ENCODE assay signal across 9 cellular contexts in the genomic region with DNA sequence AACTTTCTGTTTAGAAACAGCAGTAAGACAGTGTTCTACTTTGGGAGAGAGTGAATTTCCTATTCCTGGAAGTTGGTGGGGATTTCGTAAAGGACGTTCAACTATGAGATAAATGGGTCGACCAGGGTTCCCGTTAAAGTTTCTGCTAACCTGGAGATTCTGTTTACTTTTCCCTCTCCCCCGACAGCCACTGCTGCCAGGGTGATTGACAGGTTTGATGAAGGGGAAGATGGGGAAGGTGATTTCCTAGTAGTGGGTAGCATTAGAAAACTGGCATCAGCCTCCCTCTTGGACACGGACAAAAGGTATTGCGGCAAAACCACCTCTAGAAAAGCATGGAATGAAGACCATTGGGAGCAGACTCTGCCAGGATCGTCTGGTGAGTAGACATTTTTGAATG. TPM values are rescaled to one million over a fixed set of nuclear protein-coding genes. Genes with fewer than 3 reads are reported as not detected.
A peak's percentile ranks its signal among the peaks of the same experiment; 100 is the strongest.
DNase-seq lines count a peak whose midpoint lies in the region; TF ChIP-seq lines count a peak whose summit lies in the region.
"Had no signal": no experiment of that assay in that cellular context is flagged by ENCODE, and none has a peak within 500 bp of the region (broad histone marks: within the 10 kb centered on the region; RNA-seq: fewer than 3 reads in every experiment).

No MANE protein-coding gene starts in this region.

- intact Hi-C loops in esophagus muscularis mucosa (cut with DNase I): no loop called here

- H3K27ac ChIP-seq in Peyer's patch (no peak overlapping the region), esophagus muscularis mucosa (replicated peaks in 1 of 4) (peak overlapping the region in 2 of 4 donors; percentile 90 to 95), substantia nigra (ENCODE audit: low read depth, low read length, poor library complexity, severe bottlenecking) (no peak overlapping the region), caudate nucleus (ENCODE audit: low read depth, low read length) (no peak overlapping the region)

- H3K4me3 ChIP-seq in GM08714 (ENCODE audit: low read length): peak overlapping the region; percentile 85
- peak overlapping the region; percentile 59 to 93 (median 92) for H3K4me3 ChIP-seq in Peyer's patch
- H3K4me3 ChIP-seq in esophagus muscularis mucosa: peak overlapping the region; percentile 81 to 95 (median 89)

- H3K4me1 Mint-ChIP-seq in progenitor cell of endocrine pancreas (ENCODE audit: low read depth): peaks cover 18% of the 10 kb centered on the region

- peak overlapping the region; percentile 92 for H3K4me3 Mint-ChIP-seq in progenitor cell of endocrine pancreas (ENCODE audit: low read depth)

- TF ChIP-seq CTCF in Peyer's patch (IDR thresholded peaks at IDR 0.05) (no peak), esophagus muscularis mucosa (IDR thresholded peaks at IDR 0.05) (no peak), progenitor cell of endocrine pancreas (IDR thresholded peaks at IDR 0.05; ENCODE audit: unreplicated experiment) (no peak)

- H3K27ac Mint-ChIP-seq in progenitor cell of endocrine pancreas: no peak overlapping the region

- TF ChIP-seq EP300 in esophagus muscularis mucosa (IDR thresholded peaks at IDR 0.05): no peak

- WGBS in esophagus muscularis mucosa: 61% methylated on average over 8 of the region's 8 CpGs

- TF ChIP-seq POLR2A in Peyer's patch (IDR thresholded peaks at IDR 0.05): no peak
- TF ChIP-seq POLR2A in esophagus muscularis mucosa (IDR thresholded peaks at IDR 0.05; ENCODE audit: low read depth): no peak

- no peak for DNase-seq in Peyer's patch
- DNase-seq in esophagus muscularis mucosa (ENCODE audit: extremely low spot score): no peak
- no peak for DNase-seq in progenitor cell of endocrine pancreas (ENCODE audit: low spot score, unreplicated experiment)
- no peak for DNase-seq in GM03348 (ENCODE audit: low spot score)
- DNase-seq in substantia nigra (lab: John Stamatoyannopoulos, UW): no peak
- no peak for DNase-seq in caudate nucleus (lab: John Stamatoyannopoulos, UW)
- no peak for DNase-seq in amygdala (lab: John Stamatoyannopoulos, UW)
- DNase-seq: NCI-H1694 had no signal

- H3K27me3 Mint-ChIP-seq in progenitor cell of endocrine pancreas: peaks cover 30% of the 10 kb centered on the region

- no peaks in the 10 kb centered on the region for H3K9me3 Mint-ChIP-seq in progenitor cell of endocrine pancreas (ENCODE audit: low read depth)

- peaks cover 18% of the 10 kb centered on the region for H3K36me3 Mint-ChIP-seq in progenitor cell of endocrine pancreas (ENCODE audit: insufficient read depth)

- H3K27me3 ChIP-seq in Peyer's patch: peaks cover 0 to 23% of the 10 kb centered on the region in 2 donors
- H3K27me3 ChIP-seq in esophagus muscularis mucosa: peaks cover 13 to 26% (median 21%) of the 10 kb centered on the region in 4 donors

- H3K4me1 ChIP-seq in Peyer's patch (peaks cover 0 to 17% (median 10%) of the 10 kb centered on the region in 4 donors), esophagus muscularis mucosa (peaks cover 19 to 36% (median 27%) of the 10 kb centered on the region in 4 donors)

- H3K9me3 ChIP-seq in Peyer's patch (no peaks in the 10 kb centered on the region), esophagus muscularis mucosa (no peaks in the 10 kb centered on the region)

- H3K36me3 ChIP-seq in Peyer's patch: peaks cover 0 to 26% (median 0%) of the 10 kb centered on the region in 3 donors
- peaks cover 21 to 39% (median 32%) of the 10 kb centered on the region in 4 donors for H3K36me3 ChIP-seq in esophagus muscularis mucosa

RNA-seq across cellular contexts. Expression of gene AATF, which starts 1.3 kb away (rescaled TPM):
- total RNA-seq in Peyer's patch (10 to 100 TPM; 26.9 to 57.8 (median 35.4) TPM), esophagus muscularis mucosa (10 to 100 TPM; 37.8 to 55.7 (median 45.3) TPM), progenitor cell of endocrine pancreas (50.9 and 53.5 TPM in 2 replicates)

RNA-seq across cellular contexts. Expression of gene LHX1, which starts 12.8 kb away (rescaled TPM):
- not detected for total RNA-seq in Peyer's patch
- total RNA-seq in esophagus muscularis mucosa: not detected
- total RNA-seq in progenitor cell of endocrine pancreas: 1.8 and 2.0 TPM in 2 replicates
